ENCODE assay signal across 1 cellular context in the genomic region with DNA sequence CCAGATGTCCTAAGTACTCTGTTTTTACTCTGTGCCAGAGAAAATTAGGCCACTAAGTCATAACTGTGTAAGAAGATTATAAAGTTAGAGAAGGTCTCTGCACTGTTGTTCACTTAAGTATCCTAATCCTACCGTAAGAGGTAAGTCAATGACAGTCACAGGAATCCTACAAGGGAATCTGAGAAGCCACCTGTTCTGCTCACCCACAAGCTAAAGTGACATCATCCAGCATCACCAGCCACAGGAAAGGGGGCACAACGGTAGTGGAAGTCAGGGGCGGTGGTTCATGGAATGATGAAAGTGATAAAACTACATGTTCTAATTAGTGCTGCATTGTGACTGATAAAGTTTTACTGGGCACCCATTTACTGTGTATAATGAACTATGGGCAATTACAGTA.
TF ChIP-seq lines count a peak whose summit lies in the region.

No MANE protein-coding gene starts in this region.

TF ChIP-seq in A549, 52 proteins besides CTCF, POLR2A, EP300 and RAD21 (continued from another document):
- TF ChIP-seq, protein P1, sequence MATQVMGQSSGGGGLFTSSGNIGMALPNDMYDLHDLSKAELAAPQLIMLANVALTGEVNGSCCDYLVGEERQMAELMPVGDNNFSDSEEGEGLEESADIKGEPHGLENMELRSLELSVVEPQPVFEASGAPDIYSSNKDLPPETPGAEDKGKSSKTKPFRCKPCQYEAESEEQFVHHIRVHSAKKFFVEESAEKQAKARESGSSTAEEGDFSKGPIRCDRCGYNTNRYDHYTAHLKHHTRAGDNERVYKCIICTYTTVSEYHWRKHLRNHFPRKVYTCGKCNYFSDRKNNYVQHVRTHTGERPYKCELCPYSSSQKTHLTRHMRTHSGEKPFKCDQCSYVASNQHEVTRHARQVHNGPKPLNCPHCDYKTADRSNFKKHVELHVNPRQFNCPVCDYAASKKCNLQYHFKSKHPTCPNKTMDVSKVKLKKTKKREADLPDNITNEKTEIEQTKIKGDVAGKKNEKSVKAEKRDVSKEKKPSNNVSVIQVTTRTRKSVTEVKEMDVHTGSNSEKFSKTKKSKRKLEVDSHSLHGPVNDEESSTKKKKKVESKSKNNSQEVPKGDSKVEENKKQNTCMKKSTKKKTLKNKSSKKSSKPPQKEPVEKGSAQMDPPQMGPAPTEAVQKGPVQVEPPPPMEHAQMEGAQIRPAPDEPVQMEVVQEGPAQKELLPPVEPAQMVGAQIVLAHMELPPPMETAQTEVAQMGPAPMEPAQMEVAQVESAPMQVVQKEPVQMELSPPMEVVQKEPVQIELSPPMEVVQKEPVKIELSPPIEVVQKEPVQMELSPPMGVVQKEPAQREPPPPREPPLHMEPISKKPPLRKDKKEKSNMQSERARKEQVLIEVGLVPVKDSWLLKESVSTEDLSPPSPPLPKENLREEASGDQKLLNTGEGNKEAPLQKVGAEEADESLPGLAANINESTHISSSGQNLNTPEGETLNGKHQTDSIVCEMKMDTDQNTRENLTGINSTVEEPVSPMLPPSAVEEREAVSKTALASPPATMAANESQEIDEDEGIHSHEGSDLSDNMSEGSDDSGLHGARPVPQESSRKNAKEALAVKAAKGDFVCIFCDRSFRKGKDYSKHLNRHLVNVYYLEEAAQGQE (IDR thresholded peaks at IDR 0.05), result no peak
- TF ChIP-seq, protein P2, sequence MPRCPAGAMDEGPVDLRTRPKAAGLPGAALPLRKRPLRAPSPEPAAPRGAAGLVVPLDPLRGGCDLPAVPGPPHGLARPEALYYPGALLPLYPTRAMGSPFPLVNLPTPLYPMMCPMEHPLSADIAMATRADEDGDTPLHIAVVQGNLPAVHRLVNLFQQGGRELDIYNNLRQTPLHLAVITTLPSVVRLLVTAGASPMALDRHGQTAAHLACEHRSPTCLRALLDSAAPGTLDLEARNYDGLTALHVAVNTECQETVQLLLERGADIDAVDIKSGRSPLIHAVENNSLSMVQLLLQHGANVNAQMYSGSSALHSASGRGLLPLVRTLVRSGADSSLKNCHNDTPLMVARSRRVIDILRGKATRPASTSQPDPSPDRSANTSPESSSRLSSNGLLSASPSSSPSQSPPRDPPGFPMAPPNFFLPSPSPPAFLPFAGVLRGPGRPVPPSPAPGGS (IDR thresholded peaks at IDR 0.05), result no peak
